Comparison of ENCODE assay signal across 8 cellular contexts in genomic region chrX:106612403-106612789, GRCh38. TPM values are rescaled to one million over a fixed set of nuclear protein-coding genes. Genes with fewer than 3 reads are reported as not detected.
DNase-seq lines count a peak whose midpoint lies in the region; ATAC-seq, FAIRE-seq and TF ChIP-seq lines count a peak whose summit lies in the region.

No MANE protein-coding gene starts in this region.

- H3K27ac ChIP-seq in CD8-positive, alpha-beta T cell (ENCODE audit: low read depth, low read length): peak overlapping the region; percentile 77
- no peak overlapping the region for H3K27ac ChIP-seq in thyroid gland

- peak overlapping the region; percentile 94 for H3K4me3 Mint-ChIP-seq in CD8-positive, alpha-beta T cell

- H3K4me1 Mint-ChIP-seq in CD8-positive, alpha-beta T cell (ENCODE audit: low read depth): peaks cover 35% of the 10 kb centered on the region

- H3K4me3 ChIP-seq in CD8-positive, alpha-beta T cell (ENCODE audit: low read depth, low read length): peak overlapping the region; percentile 58
- H3K4me3 ChIP-seq in astrocyte of the spinal cord (ENCODE audit: low read depth, low read length): peak overlapping the region; percentile 61
- peak overlapping the region in 2 of 3 donors; percentile 23 to 36 for H3K4me3 ChIP-seq in thyroid gland (replicated peaks in 1 of 3)

- in situ Hi-C loops in astrocyte of the spinal cord (cut with HindIII; ENCODE audit: low sequenced_read_pairs): no loop called here

- H3K27ac Mint-ChIP-seq in CD8-positive, alpha-beta T cell: peak overlapping the region; percentile 93

- no peaks in the 10 kb centered on the region for H3K36me3 ChIP-seq in CD8-positive, alpha-beta T cell (ENCODE audit: insufficient read depth, low read length)
- H3K36me3 ChIP-seq in thyroid gland: no peaks in the 10 kb centered on the region

- CTCF ChIA-PET in CD8-positive, alpha-beta T cell (lab: Charles Lee): no interaction called here

- 2 to 4% methylated on average over 10 of the region's 10 CpGs for WGBS in thyroid gland, 2 donors

- no peak for DNase-seq in CD8-positive, alpha-beta T cell
- peak; percentile 12 for DNase-seq in astrocyte of the spinal cord (ENCODE audit: low read depth, low spot score)
- DNase-seq in left colon: no peak
- peak in 1 of 2 donors; percentile 2 for DNase-seq in thyroid gland
- no peak for DNase-seq in D721Med (ENCODE audit: insufficient read length, low spot score)
- no peak for DNase-seq in NCI-H2196 treated with DMSO at 0.1 percent for 48 hours (lab: John Stamatoyannopoulos, UW; ENCODE audit: unreplicated experiment)

- POLR2A ChIA-PET in CD8-positive, alpha-beta T cell (lab: Charles Lee): interaction anchor here (1.7 kb wide), 1 partner anchor 10 kb away, joined by 5 read pairs; no protein-coding TSS in a partner anchor

- H3K9me3 Mint-ChIP-seq in CD8-positive, alpha-beta T cell: no peaks in the 10 kb centered on the region

- H3K36me3 Mint-ChIP-seq in CD8-positive, alpha-beta T cell: peaks cover 3% of the 10 kb centered on the region

- no peak for FAIRE-seq in D721Med (lab: Jason Lieb, UNC)

- H3K9me3 ChIP-seq in CD8-positive, alpha-beta T cell (ENCODE audit: low read length): no peaks in the 10 kb centered on the region
- H3K9me3 ChIP-seq in thyroid gland: no peaks in the 10 kb centered on the region

- H3K27me3 ChIP-seq in CD8-positive, alpha-beta T cell (ENCODE audit: insufficient read depth, low read length): no peaks in the 10 kb centered on the region
- no peaks in the 10 kb centered on the region for H3K27me3 ChIP-seq in thyroid gland

- intact Hi-C loops in CD8-positive, alpha-beta T cell (cut with DNase I, micrococcal nuclease): loop anchor here (10.0 kb wide), 3 partner anchors 502 to 1482 kb away; partner anchors contain the start of genes ATG4A (in 1 of the 2), PRPS1 (in 1 of the 2), PSMD10 (in 1 of the 2) and RBM41 (in 1 of the 2)
- intact Hi-C loops in left colon (cut with DNase I, micrococcal nuclease): no loop called here
- intact Hi-C loops in thyroid gland (cut with DNase I): no loop called here

- no peak for TF ChIP-seq POLR2A in thyroid gland (IDR thresholded peaks at IDR 0.05)

- no peak for TF ChIP-seq CTCF in CD8-positive, alpha-beta T cell (IDR thresholded peaks at IDR 0.05)
- TF ChIP-seq CTCF in astrocyte of the spinal cord (IDR thresholded peaks at IDR 0.05; ENCODE audit: low read depth, low read length): no peak
- no peak for TF ChIP-seq CTCF in thyroid gland (IDR thresholded peaks at IDR 0.05)
- TF ChIP-seq CTCF in D721Med (IDR thresholded peaks at IDR 0.05; ENCODE audit: insufficient read depth, missing control alignments): no peak

- peaks cover 8% of the 10 kb centered on the region for H3K4me1 ChIP-seq in CD8-positive, alpha-beta T cell (ENCODE audit: insufficient read depth, low read length)
- H3K4me1 ChIP-seq in thyroid gland: peaks cover 0 to 3% of the 10 kb centered on the region in 2 donors

- no peak for ATAC-seq in CD8-positive, alpha-beta T cell
- ATAC-seq in GM19452 (IDR thresholded peaks at IDR 0.05; ENCODE audit: unreplicated experiment) (peak; percentile 21), HG03460 (IDR thresholded peaks at IDR 0.05; ENCODE audit: unreplicated experiment) (peak; percentile 22), left colon (peak; percentile 71)

- H3K27me3 Mint-ChIP-seq in CD8-positive, alpha-beta T cell (ENCODE audit: low read depth): no peaks in the 10 kb centered on the region

RNA-seq across cellular contexts. Expression of gene RADX, which starts 0.6 kb away (rescaled TPM):
- total RNA-seq in CD8-positive, alpha-beta T cell: 1 to 10 TPM; 8.9 to 9.1 TPM
- total RNA-seq in left colon: 1 to 10 TPM; 1.1 to 1.3 TPM
- total RNA-seq in thyroid gland: 10 to 100 TPM in 2 of 4 donors, 1 to 10 TPM in 2; 5.5 to 21.0 (median 11.4) TPM

Comparison
In these comparisons a context has a peak if more than half of its experiments do, and no peak if none do; other contexts are left out.
1. intact Hi-C loops: an anchor here in CD8-positive, alpha-beta T cell (10.0 kb wide); none called in left colon and thyroid gland.